ENCODE assay signal across 8 cellular contexts in genomic region chr16:11976850-11977205, GRCh38. TPM values are rescaled to one million over a fixed set of nuclear protein-coding genes. Genes with fewer than 3 reads are reported as not detected.
DNase-seq lines count a peak whose midpoint lies in the region; ATAC-seq, FAIRE-seq and TF ChIP-seq lines count a peak whose summit lies in the region.

No MANE protein-coding gene starts in this region.

- BruUV-seq in endothelial cell of umbilical vein (replicated peaks; lab: Mats Ljungman, UMichigan): no TSS peak

- DNase-seq in NT2/D1 (ENCODE audit: low read depth, low spot score) (no peak), endothelial cell of umbilical vein (ENCODE audit: low read depth, low spot score) (no peak), osteocyte (ENCODE audit: extremely low spot score, unreplicated experiment) (no peak), NCI-H2227 (lab: John Stamatoyannopoulos, UW; ENCODE audit: unreplicated experiment) (no peak), GM10248 (ENCODE audit: extremely low spot score) (no peak), NCI-H2029 (lab: John Stamatoyannopoulos, UW) (no peak)

- CTCF ChIA-PET in endothelial cell of umbilical vein (lab: Charles Lee) (interaction anchor here (1.0 to 2.5 kb wide), 4 partner anchors 21 to 119 kb away, joined by 3 to 37 read pairs (median 4); no protein-coding TSS in a partner anchor), GM10248 (lab: Yijun Ruan, JAX) (interaction anchor here (1.2 to 3.4 kb wide), 3 partner anchors 13 to 91 kb away, joined by 6 to 8 read pairs (median 6); no protein-coding TSS in a partner anchor)

- H3K4me1 Mint-ChIP-seq in osteocyte (ENCODE audit: unreplicated experiment): peaks cover 31% of the 10 kb centered on the region

- intact Hi-C loops in endothelial cell of umbilical vein (cut with micrococcal nuclease): loop anchor here (1.0 to 5.0 kb wide), 5 partner anchors 17 to 235 kb away; partner anchors contain the start of genes GSPT1, RSL1D1 and TXNDC11

- no peaks in the 10 kb centered on the region for H3K27me3 Mint-ChIP-seq in osteocyte (ENCODE audit: unreplicated experiment)

- POLR2A ChIA-PET in endothelial cell of umbilical vein (lab: Charles Lee) (interaction anchor here (1.0 kb wide), 1 partner anchor 61 kb away, joined by 3 read pairs; the partner anchor contains the start of gene GSPT1), GM10248 (lab: Yijun Ruan, JAX) (interaction anchor here (0.6 to 1.6 kb wide), 8 partner anchors 11 to 91 kb away, joined by 3 to 11 read pairs (median 5); partner anchors contain the start of gene TNFRSF17)

- H3K27ac Mint-ChIP-seq in osteocyte (ENCODE audit: unreplicated experiment): peak overlapping the region; percentile 80

- no peaks in the 10 kb centered on the region for H3K9me3 ChIP-seq in NT2/D1 (ENCODE audit: insufficient read depth, low read length)
- no peaks in the 10 kb centered on the region for H3K9me3 ChIP-seq in endothelial cell of umbilical vein (replicated peaks; ENCODE audit: control insufficient read depth, insufficient read depth, low read length)

- H3K36me3 Mint-ChIP-seq in osteocyte (ENCODE audit: unreplicated experiment): no peaks in the 10 kb centered on the region

- peaks cover 10% of the 10 kb centered on the region for H3K79me2 ChIP-seq in endothelial cell of umbilical vein (ENCODE audit: control insufficient read depth, insufficient read depth, low read length)

- H3K9me1 ChIP-seq in endothelial cell of umbilical vein (replicated peaks; ENCODE audit: control insufficient read depth, extremely low read depth, insufficient read depth, low read length): no peaks in the 10 kb centered on the region

- TF ChIP-seq POLR2A in endothelial cell of umbilical vein (IDR thresholded peaks at IDR 0.05; ENCODE audit: low read depth, low read length): no peak

- dilution Hi-C loops in endothelial cell of umbilical vein (cut with MboI; ENCODE audit: extremely low pct_ligation_motif_present, low sequenced_read_pairs): no loop called here

- peak overlapping the region; percentile 97 for H2AFZ ChIP-seq in endothelial cell of umbilical vein (ENCODE audit: low read depth, low read length)

- H3K4me1 ChIP-seq in NT2/D1 (ENCODE audit: insufficient read depth, insufficient read length): peaks cover 6% of the 10 kb centered on the region
- peaks cover 14% of the 10 kb centered on the region for H3K4me1 ChIP-seq in endothelial cell of umbilical vein (ENCODE audit: control insufficient read depth, extremely low read depth, insufficient read depth, low read length)

- no peaks in the 10 kb centered on the region for H4K20me1 ChIP-seq in endothelial cell of umbilical vein (replicated peaks; ENCODE audit: control insufficient read depth, extremely low read depth, insufficient read depth, low read length)

- H3K9ac ChIP-seq in NT2/D1 (ENCODE audit: insufficient read length, low read depth): peak overlapping the region; percentile 96
- peak overlapping the region; percentile 84 for H3K9ac ChIP-seq in endothelial cell of umbilical vein (replicated peaks; ENCODE audit: extremely low read depth, insufficient read depth, low read length)

- H3K27me3 ChIP-seq in NT2/D1 (ENCODE audit: insufficient read depth, insufficient read length): no peaks in the 10 kb centered on the region
- no peaks in the 10 kb centered on the region for H3K27me3 ChIP-seq in endothelial cell of umbilical vein (ENCODE audit: control insufficient read depth in 2 of 2, insufficient read depth in 2 of 2, low read length in 2 of 2)

- H3K4me3 ChIP-seq in NT2/D1 (ENCODE audit: insufficient read length, low read depth): peak overlapping the region; percentile 91
- peak overlapping the region; percentile 72 to 97 (median 74) for H3K4me3 ChIP-seq in endothelial cell of umbilical vein (replicated peaks in 1 of 3; ENCODE audit: insufficient read depth in 1 of 3, low read depth in 1 of 3, low read length in 3 of 3)

- H3K9me3 Mint-ChIP-seq in osteocyte (ENCODE audit: unreplicated experiment): no peaks in the 10 kb centered on the region

- ATAC-seq in GM21367 (IDR thresholded peaks at IDR 0.05; ENCODE audit: unreplicated experiment): peak; percentile 6
- no peak for ATAC-seq in GM19023 (IDR thresholded peaks at IDR 0.05; ENCODE audit: unreplicated experiment)

- TF ChIP-seq CTCF in endothelial cell of umbilical vein (IDR thresholded peaks at IDR 0.05; ENCODE audit: extremely low read depth in 1 of 2, insufficient read depth in 1 of 2, low read depth in 1 of 2, low read length in 2 of 2): no peak
- TF ChIP-seq CTCF in osteocyte (IDR thresholded peaks at IDR 0.05): no peak
- no peak for TF ChIP-seq CTCF in GM10248 (IDR thresholded peaks at IDR 0.05; ENCODE audit: control extremely low read depth, extremely low read depth, low read depth, missing control alignments)

- H3K4me3 Mint-ChIP-seq in osteocyte (ENCODE audit: unreplicated experiment): peak overlapping the region; percentile 97

- no peak for FAIRE-seq in endothelial cell of umbilical vein (lab: Jason Lieb, UNC)

- H3K27ac ChIP-seq in endothelial cell of umbilical vein (ENCODE audit: insufficient read depth, low read depth, low read length): no peak overlapping the region

- H3K36me3 ChIP-seq in NT2/D1 (ENCODE audit: insufficient read depth, insufficient read length, low read length): peaks cover 9% of the 10 kb centered on the region
- no peaks in the 10 kb centered on the region for H3K36me3 ChIP-seq in endothelial cell of umbilical vein (ENCODE audit: control insufficient read depth in 2 of 2, extremely low read depth in 1 of 2, insufficient read depth in 2 of 2, low read length in 2 of 2)

- H3K4me2 ChIP-seq in endothelial cell of umbilical vein (ENCODE audit: insufficient read depth, low read length): peak overlapping the region; percentile 74

TF ChIP-seq in endothelial cell of umbilical vein, 7 proteins besides CTCF, POLR2A, EP300 and RAD21:
- no peak for TF ChIP-seq EZH2 (IDR thresholded peaks at IDR 0.05; ENCODE audit: borderline replicate concordance, low read depth, low read length, severe bottlenecking)
- no peak for TF ChIP-seq MAX (IDR thresholded peaks at IDR 0.05; ENCODE audit: insufficient read depth, insufficient read length)
- no peak for TF ChIP-seq FOS (IDR thresholded peaks at IDR 0.05; ENCODE audit: borderline replicate concordance, insufficient read depth, low read length)
- TF ChIP-seq JUN (IDR thresholded peaks at IDR 0.05; ENCODE audit: borderline replicate concordance, insufficient read depth, insufficient read length, low read depth): no peak
- no peak for TF ChIP-seq MYC (IDR thresholded peaks at IDR 0.05; ENCODE audit: low read depth, low read length)
- TF ChIP-seq GATA2 (IDR thresholded peaks at IDR 0.05; ENCODE audit: insufficient read depth, insufficient read length, low read depth, low read length): no peak
- TF ChIP-seq POLR2AphosphoS5 (IDR thresholded peaks at IDR 0.05; ENCODE audit: insufficient read depth, low read depth, low read length): no peak
TF ChIP-seq in endothelial cell of umbilical vein: peak in this region for 0.

RNA-seq across cellular contexts. Expression of gene SNX29, which starts 0.3 kb away (rescaled TPM):
- 18.2 and 20.3 TPM in 2 replicates for total RNA-seq in endothelial cell of umbilical vein
- 4.1 and 4.2 TPM in 2 replicates for polyA plus RNA-seq in endothelial cell of umbilical vein
- 4.3 and 4.7 TPM in 2 replicates for polyA plus RNA-seq in endothelial cell of umbilical vein (2011; cell fraction: cytosol; rRNA removed)
- 9.3 and 10.7 TPM in 2 replicates for polyA plus RNA-seq in endothelial cell of umbilical vein (2011; cell fraction: nucleus; rRNA removed)
- polyA plus RNA-seq in endothelial cell of umbilical vein (2012): 6.5 and 7.2 TPM in 2 replicates
- polyA minus RNA-seq in endothelial cell of umbilical vein: 21.4 and 43.0 TPM in 2 replicates
- 3.3 TPM for polyA minus RNA-seq in endothelial cell of umbilical vein (2011; cell fraction: cytosol; rRNA and poly(A)+ RNA removed)
- polyA minus RNA-seq in endothelial cell of umbilical vein (2011; cell fraction: nucleus; rRNA and poly(A)+ RNA removed): 54.9 and 56.9 TPM in 2 replicates
- 24.0 and 25.1 TPM in 2 replicates for total RNA-seq in osteocyte

RNA-seq across cellular contexts. Expression of gene TNFRSF17, which starts 11.8 kb away (rescaled TPM):
- total RNA-seq in endothelial cell of umbilical vein (not detected in 2 replicates), osteocyte (not detected in 2 replicates)
- not detected in 2 replicates for polyA plus RNA-seq in endothelial cell of umbilical vein
- polyA plus RNA-seq in endothelial cell of umbilical vein (2011; cell fraction: cytosol; rRNA removed): not detected in 2 replicates
- not detected in 2 replicates for polyA plus RNA-seq in endothelial cell of umbilical vein (2011; cell fraction: nucleus; rRNA removed)
- not detected in 2 replicates for polyA plus RNA-seq in endothelial cell of umbilical vein (2012)
- polyA minus RNA-seq in endothelial cell of umbilical vein: not detected in 2 replicates
- not detected for polyA minus RNA-seq in endothelial cell of umbilical vein (2011; cell fraction: cytosol; rRNA and poly(A)+ RNA removed)
- polyA minus RNA-seq in endothelial cell of umbilical vein (2011; cell fraction: nucleus; rRNA and poly(A)+ RNA removed): not detected in 2 replicates

RNA-seq across cellular contexts. Expression of gene NPIPB2, which starts 35.0 kb away (rescaled TPM):
- total RNA-seq in endothelial cell of umbilical vein (11.7 and 15.4 TPM in 2 replicates), osteocyte (14.0 and 19.7 TPM in 2 replicates)
- 5.8 and 8.7 TPM in 2 replicates for polyA plus RNA-seq in endothelial cell of umbilical vein
- polyA plus RNA-seq in endothelial cell of umbilical vein (2011; cell fraction: cytosol; rRNA removed): 1.3 and 3.8 TPM in 2 replicates
- 60.8 and 62.2 TPM in 2 replicates for polyA plus RNA-seq in endothelial cell of umbilical vein (2011; cell fraction: nucleus; rRNA removed)
- polyA plus RNA-seq in endothelial cell of umbilical vein (2012): 4.4 and 10.8 TPM in 2 replicates
- polyA minus RNA-seq in endothelial cell of umbilical vein: 23.2 and 40.7 TPM in 2 replicates
- not detected for polyA minus RNA-seq in endothelial cell of umbilical vein (2011; cell fraction: cytosol; rRNA and poly(A)+ RNA removed)
- 13.2 and 62.7 TPM in 2 replicates for polyA minus RNA-seq in endothelial cell of umbilical vein (2011; cell fraction: nucleus; rRNA and poly(A)+ RNA removed)
